ENCODE assay signal across 22 cellular contexts in genomic region chr5:148388692-148389091, GRCh38. TPM values are rescaled to one million over a fixed set of nuclear protein-coding genes. Genes with fewer than 3 reads are reported as not detected.
DNase-seq lines count a peak whose midpoint lies in the region; ATAC-seq and TF ChIP-seq lines count a peak whose summit lies in the region.
"Had no signal": no experiment of that assay in that cellular context is flagged by ENCODE, and none has a peak within 500 bp of the region (broad histone marks: within the 10 kb centered on the region; RNA-seq: fewer than 3 reads in every experiment).

No MANE protein-coding gene starts in this region.

- peaks cover 6% of the 10 kb centered on the region for H3K36me3 Mint-ChIP-seq in activated naive CD4-positive, alpha-beta T cell treated with anti-CD3 and anti-CD28 coated beads, Interleukin-2, amount 50 U/mL, for 24 hours
- peaks cover 47% of the 10 kb centered on the region for H3K36me3 Mint-ChIP-seq in activated naive CD8-positive, alpha-beta T cell treated with anti-CD3 and anti-CD28 coated beads for 36 hours

- H3K9me3 ChIP-seq in adrenal gland (replicated peaks in 1 of 3) = no peaks in the 10 kb centered on the region
- H3K9me3 ChIP-seq: breast epithelium, Peyer's patch, spleen, suprapubic skin had no signal

- 72 to 93% (median 84%) methylated on average over 1 of the region's 1 CpG for WGBS in adrenal gland, 4 donors

- no peak for DNase-seq in activated naive CD4-positive, alpha-beta T cell (lab: John Stamatoyannopoulos, UW)
- DNase-seq in activated naive CD8-positive, alpha-beta T cell treated with anti-CD3 and anti-CD28 coated beads for 36 hours = no peak
- DNase-seq in stimulated activated naive CD8-positive, alpha-beta T cell treated with anti-CD3 and anti-CD28 coated beads, Interleukin-15, Interleukin-2, amounts not matched to agents 100 U/mL and 50 U/mL, for 24 hours = no peak
- DNase-seq in adrenal gland (no peak), NCI-H345 (lab: John Stamatoyannopoulos, UW) (no peak), NCI-H524 treated with DMSO at 0.1 percent for 48 hours (lab: John Stamatoyannopoulos, UW) (no peak)
- DNase-seq: Calu3; effector memory CD4-positive, alpha-beta T cell; immature natural killer cell; KBM-7; NCI-H1436; Peyer's patch; spleen had no signal

- no peak overlapping the region for H3K4me3 ChIP-seq in adrenal gland
- H3K4me3 ChIP-seq: breast epithelium, Peyer's patch, spleen, suprapubic skin had no signal

- no peak for TF ChIP-seq CTCF in adrenal gland (IDR thresholded peaks at IDR 0.05)

- no peak overlapping the region for H3K27ac ChIP-seq in adrenal gland
- H3K27ac ChIP-seq: breast epithelium, Peyer's patch, spleen, suprapubic skin had no signal

- H3K27me3 ChIP-seq in adrenal gland = no peaks in the 10 kb centered on the region
- H3K27me3 ChIP-seq: breast epithelium, Peyer's patch, spleen, suprapubic skin had no signal

- no peaks in the 10 kb centered on the region for H3K36me3 ChIP-seq in adrenal gland (replicated peaks in 1 of 2)
- H3K36me3 ChIP-seq: breast epithelium, Peyer's patch had no signal

- H3K4me3 Mint-ChIP-seq in activated naive CD4-positive, alpha-beta T cell treated with anti-CD3 and anti-CD28 coated beads, Interleukin-2, amount 50 U/mL, for 24 hours = peak overlapping the region; percentile 34
- peak overlapping the region; percentile 30 for H3K4me3 Mint-ChIP-seq in activated naive CD8-positive, alpha-beta T cell treated with anti-CD3 and anti-CD28 coated beads for 36 hours
- H3K4me3 Mint-ChIP-seq: immature natural killer cell, mesothelial cell of epicardium, WTC11 had no signal

- peak; percentile 24 for ATAC-seq in HG02798 (IDR thresholded peaks at IDR 0.05; ENCODE audit: poor library complexity, unreplicated experiment)
- peak; percentile 60 for ATAC-seq in stimulated activated naive CD8-positive, alpha-beta T cell treated with anti-CD3 and anti-CD28 coated beads, Interleukin-15, Interleukin-2, amounts not matched to agents 100 U/mL and 50 U/mL, for 24 hours
- ATAC-seq: WTC11 had no signal

- no peaks in the 10 kb centered on the region for H3K27me3 Mint-ChIP-seq in activated naive CD4-positive, alpha-beta T cell treated with anti-CD3 and anti-CD28 coated beads, Interleukin-2, amount 50 U/mL, for 24 hours
- no peaks in the 10 kb centered on the region for H3K27me3 Mint-ChIP-seq in activated naive CD8-positive, alpha-beta T cell treated with anti-CD3 and anti-CD28 coated beads for 36 hours

- H3K27ac Mint-ChIP-seq in activated naive CD4-positive, alpha-beta T cell treated with anti-CD3 and anti-CD28 coated beads, Interleukin-2, amount 50 U/mL, for 24 hours = peak overlapping the region; percentile 61
- peak overlapping the region; percentile 81 for H3K27ac Mint-ChIP-seq in activated naive CD8-positive, alpha-beta T cell treated with anti-CD3 and anti-CD28 coated beads for 36 hours
- H3K27ac Mint-ChIP-seq: mesothelial cell of epicardium, WTC11 had no signal

- peaks cover 13 to 52% of the 10 kb centered on the region in 2 donors for H3K4me1 ChIP-seq in adrenal gland (replicated peaks in 1 of 2)
- H3K4me1 ChIP-seq: breast epithelium had no signal

- intact Hi-C loops in adrenal gland (cut with DNase I) = no loop called here

- TF ChIP-seq POLR2A in adrenal gland (IDR thresholded peaks at IDR 0.05) = no peak

- H3K9me3 Mint-ChIP-seq in activated naive CD4-positive, alpha-beta T cell treated with anti-CD3 and anti-CD28 coated beads, Interleukin-2, amount 50 U/mL, for 24 hours = no peaks in the 10 kb centered on the region
- H3K9me3 Mint-ChIP-seq in activated naive CD8-positive, alpha-beta T cell treated with anti-CD3 and anti-CD28 coated beads for 36 hours = no peaks in the 10 kb centered on the region
- H3K9me3 Mint-ChIP-seq: immature natural killer cell, mesothelial cell of epicardium, WTC11 had no signal

- peaks cover 89% of the 10 kb centered on the region for H3K4me1 Mint-ChIP-seq in activated naive CD4-positive, alpha-beta T cell treated with anti-CD3 and anti-CD28 coated beads, Interleukin-2, amount 50 U/mL, for 24 hours
- peaks cover 76% of the 10 kb centered on the region for H3K4me1 Mint-ChIP-seq in activated naive CD8-positive, alpha-beta T cell treated with anti-CD3 and anti-CD28 coated beads for 36 hours

RNA-seq across cellular contexts. Expression of gene FBXO38, which starts 4.9 kb away (rescaled TPM):
- total RNA-seq in activated naive CD8-positive, alpha-beta T cell treated with anti-CD3 and anti-CD28 coated beads for 36 hours = 10 to 100 TPM; 35.9 to 38.8 TPM
- 10 to 100 TPM; 32.2 to 88.2 (median 41.9) TPM for total RNA-seq in adrenal gland
- polyA plus RNA-seq in adrenal gland = 10 to 100 TPM; 12.3 to 48.6 (median 14.6) TPM

RNA-seq across cellular contexts. Expression of gene SPINK9, which starts 53.3 kb away (rescaled TPM):
- not detected for total RNA-seq in activated naive CD8-positive, alpha-beta T cell treated with anti-CD3 and anti-CD28 coated beads for 36 hours
- under 1 TPM in 1 of 8 donors, not detected in 7; 0.78 TPM for total RNA-seq in adrenal gland
- polyA plus RNA-seq in adrenal gland = under 1 TPM in 1 of 3 donors, not detected in 2; 0.59 TPM
- total RNA-seq: breast epithelium, Calu3, mesothelial cell of epicardium, NCI-H460, osteocyte, Peyer's patch, spleen, suprapubic skin, WTC11 had no signal
- polyA plus RNA-seq: AG04450, immature natural killer cell, spleen had no signal
